In genomic region chr14:100587248-100587762, GRCh38 we compare ENCODE assay signal across 8 cellular contexts. TPM values are rescaled to one million over a fixed set of nuclear protein-coding genes. Genes with fewer than 3 reads are reported as not detected.
A peak's percentile ranks its signal among the peaks of the same experiment; 100 is the strongest.
DNase-seq lines count a peak whose midpoint lies in the region; ATAC-seq and TF ChIP-seq lines count a peak whose summit lies in the region.

TSS of gene BEGAIN (minus strand) at chr14:100587417. CDS start at chr14:100587290, 127 bp downstream.

- no peaks in the 10 kb centered on the region for H3K4me1 Mint-ChIP-seq in memory B cell
- H3K4me1 Mint-ChIP-seq in type B pancreatic cell (ENCODE audit: unreplicated experiment) = no peaks in the 10 kb centered on the region

- intact Hi-C loops in breast epithelium (cut with DNase I; ENCODE audit: low total_unique reads) = no loop called here

- DNase-seq in activated effector memory CD4-positive, alpha-beta T cell treated with anti-CD3 and anti-CD28 coated beads, Interleukin-2, amount 50 U/mL, for 16 hours = peak; percentile 36
- DNase-seq in activated effector memory CD4-positive, alpha-beta T cell treated with Interleukin-2 at 50 U/mL for 16 hours = no peak
- no peak for DNase-seq in breast epithelium (ENCODE audit: low spot score in 2 of 2)
- DNase-seq in memory B cell (ENCODE audit: low spot score in 2 of 2) = no peak
- DNase-seq in type B pancreatic cell (ENCODE audit: extremely low spot score, unreplicated experiment) = no peak
- DNase-seq in CD1c-positive myeloid dendritic cell (ENCODE audit: extremely low spot score) = no peak
- DNase-seq in NCI-H82 treated with DMSO at 0.1 percent for 48 hours (lab: John Stamatoyannopoulos, UW; ENCODE audit: unreplicated experiment) = no peak

- no peaks in the 10 kb centered on the region for H3K9me3 ChIP-seq in breast epithelium

- H3K27ac ChIP-seq in breast epithelium = peak within 1 kb of the TSS in 1 of 2 donors; percentile 7

- ATAC-seq in memory B cell (ENCODE audit: low read depth) = no peak
- ATAC-seq in GM19455 (IDR thresholded peaks at IDR 0.05; ENCODE audit: unreplicated experiment) = no peak

- no peak within 1 kb of the TSS for H3K27ac Mint-ChIP-seq in memory B cell
- no peak within 1 kb of the TSS for H3K27ac Mint-ChIP-seq in type B pancreatic cell

- H3K27me3 ChIP-seq in breast epithelium = peaks cover 0 to 9% of the 10 kb centered on the region in 2 donors

- H3K4me3 ChIP-seq in breast epithelium = peak within 1 kb of the TSS; percentile 42 to 83 (median 68)

- H3K4me3 Mint-ChIP-seq in memory B cell = peak within 1 kb of the TSS; percentile 49
- H3K4me3 Mint-ChIP-seq in type B pancreatic cell = peak within 1 kb of the TSS; percentile 73

- TF ChIP-seq POLR2A in breast epithelium (IDR thresholded peaks at IDR 0.05) = no peak

- H3K36me3 ChIP-seq in breast epithelium = no peaks in the 10 kb centered on the region

- H3K9me3 Mint-ChIP-seq in memory B cell = no peaks in the 10 kb centered on the region
- H3K9me3 Mint-ChIP-seq in type B pancreatic cell = no peaks in the 10 kb centered on the region

- TF ChIP-seq CTCF in breast epithelium (IDR thresholded peaks at IDR 0.05) (no peak), type B pancreatic cell (conservative IDR thresholded peaks at IDR 0.05) (no peak)

- H3K27me3 Mint-ChIP-seq in memory B cell (peaks cover 30% of the 10 kb centered on the region), type B pancreatic cell (peaks cover 65% of the 10 kb centered on the region)

- H3K4me1 ChIP-seq in breast epithelium = no peaks in the 10 kb centered on the region

- H3K36me3 Mint-ChIP-seq in memory B cell = no peaks in the 10 kb centered on the region
- H3K36me3 Mint-ChIP-seq in type B pancreatic cell = no peaks in the 10 kb centered on the region

RNA-seq across cellular contexts. Expression of gene BEGAIN, which starts in this region (rescaled TPM):
- 1 to 10 TPM in 2 of 3 donors, under 1 TPM in 1; 0.64 to 4.1 (median 2.0) TPM for total RNA-seq in breast epithelium
- 1.9 and 3.0 TPM in 2 replicates for total RNA-seq in type B pancreatic cell (ENCODE audit: low replicate concordance)
